In the genomic region with DNA sequence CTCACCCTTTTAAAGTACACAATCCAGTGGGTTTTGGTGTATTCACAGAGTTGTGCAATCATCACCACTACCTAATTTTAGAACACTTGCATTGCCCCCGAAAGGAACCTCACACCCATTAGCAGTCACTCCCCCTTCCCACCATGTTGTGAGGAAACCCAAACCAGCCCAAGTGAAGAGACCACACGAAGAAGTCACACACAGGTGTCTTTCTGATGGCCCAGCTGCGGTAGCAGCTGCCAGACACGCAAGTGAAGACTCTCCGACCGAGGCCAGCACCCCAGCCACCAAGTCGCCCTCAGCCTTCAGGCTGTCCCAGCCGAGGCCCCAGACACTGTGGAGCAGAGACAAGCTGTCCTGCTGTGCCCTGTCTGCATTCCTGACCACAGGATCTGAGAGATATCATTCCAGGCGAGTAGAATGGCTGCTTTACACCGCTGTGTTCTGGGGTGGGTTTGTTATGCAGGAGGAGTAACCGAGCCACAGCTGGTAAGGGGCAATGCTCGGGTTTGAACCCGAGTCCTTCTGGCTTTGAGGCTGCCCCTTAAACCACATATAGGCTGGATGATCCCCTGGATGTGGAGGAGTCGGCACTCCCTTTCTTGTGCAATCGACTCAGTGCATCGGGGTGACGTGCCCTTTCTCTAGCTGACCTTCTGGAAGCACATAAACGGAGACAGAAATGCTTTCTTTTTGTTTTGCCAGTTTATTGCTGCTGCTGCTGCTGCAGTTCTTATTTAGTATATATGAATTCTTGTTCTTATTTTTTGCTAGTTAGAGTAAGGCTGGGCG, we compare ENCODE assay signal across 8 cellular contexts. TPM values are rescaled to one million over a fixed set of nuclear protein-coding genes. Genes with fewer than 3 reads are reported as not detected.
A peak's percentile ranks its signal among the peaks of the same experiment; 100 is the strongest.
DNase-seq lines count a peak whose midpoint lies in the region; ATAC-seq and TF ChIP-seq lines count a peak whose summit lies in the region.

No MANE protein-coding gene starts in this region.

- H2AFZ ChIP-seq in mammary epithelial cell (ENCODE audit: low read depth, low read length): peak overlapping the region; percentile 95

- TF ChIP-seq POLR2A in GM18505 (IDR thresholded peaks at IDR 0.05; ENCODE audit: borderline replicate concordance, extremely low read depth, insufficient read depth, insufficient read length): peak; percentile 32

- CTCF ChIA-PET in mammary epithelial cell (lab: Charles Lee; ENCODE audit: low non-redundant PET): interaction anchor here (0.6 kb wide), 1 partner anchor 368 kb away, joined by 5 read pairs; no protein-coding TSS in a partner anchor

- no peaks in the 10 kb centered on the region for H4K20me1 ChIP-seq in mammary epithelial cell (ENCODE audit: insufficient read depth, low read length)

- H3K27ac ChIP-seq in mammary epithelial cell (ENCODE audit: insufficient read depth, low read depth, low read length): no peak overlapping the region

- ATAC-seq in GM18505 (IDR thresholded peaks at IDR 0.05; ENCODE audit: unreplicated experiment): peak; percentile 71
- peak; percentile 73 for ATAC-seq in GM21786 (IDR thresholded peaks at IDR 0.05; ENCODE audit: unreplicated experiment)
- peak; percentile 30 to 57 for ATAC-seq in naive thymus-derived CD8-positive, alpha-beta T cell

- peaks cover 0 to 2% (median 0%) of the 10 kb centered on the region in 9 donors for H3K9me3 Mint-ChIP-seq in naive thymus-derived CD8-positive, alpha-beta T cell

- dilution Hi-C loops in mammary epithelial cell (cut with HindIII; ENCODE audit: low sequenced_read_pairs): no loop called here

- peak overlapping the region in 5 of 10 donors; percentile 0 to 68 (median 29) for H3K27ac Mint-ChIP-seq in naive thymus-derived CD8-positive, alpha-beta T cell

- H3K4me1 Mint-ChIP-seq in naive thymus-derived CD8-positive, alpha-beta T cell: peaks cover 6 to 20% (median 13%) of the 10 kb centered on the region in 4 donors

- no peak for TF ChIP-seq CTCF in mammary epithelial cell (conservative IDR thresholded peaks at IDR 0.05 in 1 of 2, IDR thresholded peaks at IDR 0.05 in 1 of 2; ENCODE audit: extremely low read depth in 1 of 2, insufficient read depth in 1 of 2, low read depth in 1 of 2, low read length in 2 of 2)

- H3K79me2 ChIP-seq in mammary epithelial cell (ENCODE audit: insufficient read depth, low read length): no peaks in the 10 kb centered on the region

- 27% methylated on average over 17 of the region's 19 CpGs for WGBS in mammary epithelial cell (ENCODE audit: low coverage, missing lambda C conversion rate)

- no peaks in the 10 kb centered on the region for H3K9me3 ChIP-seq in mammary epithelial cell (replicated peaks; ENCODE audit: insufficient read depth, low read length)

- intact Hi-C loops in mammary epithelial cell (cut with micrococcal nuclease): no loop called here

- DNase-seq in Kasumi-1 (lab: John Stamatoyannopoulos, UW) (peak; percentile 24 to 34), mammary epithelial cell (peak; percentile 37), cerebellum (ENCODE audit: low spot score) (no peak), epidermal melanocyte (ENCODE audit: insufficient read length, low spot score) (no peak), COR-L47 (lab: John Stamatoyannopoulos, UW) (no peak)
- peak in 2 of 10 donors; percentile 8 to 36 for DNase-seq in naive thymus-derived CD8-positive, alpha-beta T cell

- POLR2A ChIA-PET in naive thymus-derived CD8-positive, alpha-beta T cell (lab: Charles Lee): no interaction called here

- H3K4me3 Mint-ChIP-seq in naive thymus-derived CD8-positive, alpha-beta T cell: peak overlapping the region in 9 of 10 donors; percentile 3 to 72 (median 30)

- H3K36me3 Mint-ChIP-seq in naive thymus-derived CD8-positive, alpha-beta T cell: no peaks in the 10 kb centered on the region

- H3K4me3 ChIP-seq in mammary epithelial cell (replicated peaks in 1 of 3; ENCODE audit: insufficient read depth in 1 of 3, low read depth in 2 of 3, low read length in 3 of 3): no peak overlapping the region

- no peak overlapping the region for H3K9ac ChIP-seq in mammary epithelial cell (ENCODE audit: insufficient read depth, low read length)

- peak overlapping the region; percentile 20 for H3K4me2 ChIP-seq in mammary epithelial cell (ENCODE audit: insufficient read depth, low read depth, low read length)

- TSS peak; percentile 85 for BruUV-seq in mammary epithelial cell (replicated peaks; lab: Mats Ljungman, UMichigan)

- H3K36me3 ChIP-seq in mammary epithelial cell (ENCODE audit: insufficient read depth, low read length): no peaks in the 10 kb centered on the region

- H3K27me3 Mint-ChIP-seq in naive thymus-derived CD8-positive, alpha-beta T cell: peaks cover 15 to 71% (median 25%) of the 10 kb centered on the region in 5 donors

- H3K4me1 ChIP-seq in mammary epithelial cell (ENCODE audit: insufficient read depth, low read length): peaks cover 20% of the 10 kb centered on the region

- in situ Hi-C loops in mammary epithelial cell (cut with MboI; ENCODE audit: low sequenced_read_pairs in 2 of 2): no loop called here

- no peaks in the 10 kb centered on the region for H3K27me3 ChIP-seq in mammary epithelial cell (ENCODE audit: insufficient read depth, low read length)

RNA-seq across cellular contexts. Expression of a gene that starts 59.0 kb away (rescaled TPM):
- 10 to 100 TPM; 43.5 to 90.8 TPM for total RNA-seq in mammary epithelial cell
- 77.0 TPM for polyA plus RNA-seq in mammary epithelial cell
- 105 TPM for polyA minus RNA-seq in mammary epithelial cell
- 10 to 100 TPM; 53.8 to 56.7 TPM for total RNA-seq in naive thymus-derived CD8-positive, alpha-beta T cell
- polyA plus RNA-seq in naive thymus-derived CD8-positive, alpha-beta T cell: 10 to 100 TPM; 29.1 to 31.9 (median 29.4) TPM
- total RNA-seq in cerebellum: 13.9 TPM

Comparison
In these comparisons a context has a peak if more than half of its experiments do, and no peak if none do; other contexts are left out.
1. DNase-seq: peak in Kasumi-1 (2 of 2) and mammary epithelial cell (single experiment); none in cerebellum (single experiment), epidermal melanocyte (single experiment) and COR-L47 (single experiment).
2. Peak in every context shown above with its lines, with median percentiles within 50 percentile points of each other: ATAC-seq.